In the genomic region with DNA sequence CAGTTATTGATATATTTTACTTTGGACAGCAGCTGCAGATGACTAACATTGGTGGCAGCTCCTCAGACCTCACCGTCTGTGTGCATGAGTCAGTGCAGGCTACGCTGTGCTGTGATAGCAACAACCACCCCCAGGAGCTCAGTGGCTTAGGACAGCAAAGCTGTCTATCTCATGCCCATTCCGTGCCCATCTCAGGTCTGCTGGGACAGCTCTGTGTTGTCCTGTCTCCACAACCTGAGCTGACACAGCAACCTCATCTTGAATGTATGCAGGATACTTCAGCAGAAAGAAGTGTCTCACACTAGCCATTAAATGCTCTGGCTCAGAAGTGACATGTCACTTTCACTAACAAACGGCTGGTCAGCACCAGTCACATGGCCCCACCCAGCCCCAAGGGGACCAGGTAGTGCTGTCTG, we compare ENCODE assay signal across 11 cellular contexts. TPM values are rescaled to one million over a fixed set of nuclear protein-coding genes. Genes with fewer than 3 reads are reported as not detected.
DNase-seq lines count a peak whose midpoint lies in the region; ATAC-seq and TF ChIP-seq lines count a peak whose summit lies in the region.
"Had no signal": no experiment of that assay in that cellular context is flagged by ENCODE, and none has a peak within 500 bp of the region (broad histone marks: within the 10 kb centered on the region; RNA-seq: fewer than 3 reads in every experiment).

No MANE protein-coding gene starts in this region.

- H3K4me3 ChIP-seq in GM23248 (peak overlapping the region; percentile 44), retinal pigment epithelial cell (ENCODE audit: low read length) (no peak overlapping the region)
- H3K4me3 ChIP-seq: tibial nerve had no signal

- H3K79me2 ChIP-seq in GM23248 (ENCODE audit: insufficient read depth): no peaks in the 10 kb centered on the region

- H3K9me2 ChIP-seq in GM23248 (ENCODE audit: insufficient read depth): no peaks in the 10 kb centered on the region

- peaks cover 19% of the 10 kb centered on the region for H3K4me1 ChIP-seq in GM23248 (ENCODE audit: insufficient read depth)
- H3K4me1 ChIP-seq: tibial nerve had no signal

- no peaks in the 10 kb centered on the region for H3K27me3 ChIP-seq in GM23248 (replicated peaks; ENCODE audit: insufficient read depth)
- H3K27me3 ChIP-seq: tibial nerve had no signal

- ATAC-seq in HG02588 (IDR thresholded peaks at IDR 0.05; ENCODE audit: unreplicated experiment): no peak

- TF ChIP-seq CTCF in retinal pigment epithelial cell (conservative IDR thresholded peaks at IDR 0.05; ENCODE audit: low read depth, low read length): no peak

- H3K27ac ChIP-seq in GM23248 (peak overlapping the region; percentile 18; the same call in 1 of the 2 replicates), epithelial cell of prostate (no peak overlapping the region)
- H3K27ac ChIP-seq: tibial nerve had no signal

- DNase-seq in GM23248 (peak; percentile 96), RKO (ENCODE audit: low spot score) (peak; percentile 88), epithelial cell of prostate (ENCODE audit: low read depth, low spot score) (peak; percentile 41), retinal pigment epithelial cell (ENCODE audit: low read depth) (peak; percentile 12), NCI-H1436 (lab: John Stamatoyannopoulos, UW) (no peak), putamen (ENCODE audit: low spot score) (no peak), C1 segment of cervical spinal cord (lab: John Stamatoyannopoulos, UW) (no peak)
- DNase-seq: activated naive CD4-positive, alpha-beta T cell treated with anti-CD3 and anti-CD28 coated beads, Interleukin-2, amount 50 U/mL, for 16 hours; NCI-H1436 treated with DMSO at 0.1 percent for 48 hours had no signal

- H3K4me2 ChIP-seq in GM23248 (ENCODE audit: unreplicated experiment): peak overlapping the region; percentile 90

- no peaks in the 10 kb centered on the region for H3K36me3 ChIP-seq in GM23248 (ENCODE audit: low read depth)
- H3K36me3 ChIP-seq: tibial nerve had no signal

- no peaks in the 10 kb centered on the region for H3K9me3 ChIP-seq in GM23248 (ENCODE audit: low read depth)
- H3K9me3 ChIP-seq: tibial nerve had no signal

- 1 to 5% methylated on average over 4 of the region's 4 CpGs for WGBS in GM23248 (ENCODE audit: low coverage in 1 of 2, low lambda C conversion rate in 2 of 2, missing lambda C conversion rate in 2 of 2), 2 experiments

- in situ Hi-C loops in GM23248 (cut with MboI): no loop called here

- no peaks in the 10 kb centered on the region for H4K20me1 ChIP-seq in GM23248 (ENCODE audit: insufficient read depth)

- H3K9ac ChIP-seq in GM23248: peak overlapping the region; percentile 31; the same call in 1 of the 2 replicates

- no peak overlapping the region for H2AFZ ChIP-seq in GM23248

- H3F3A ChIP-seq in GM23248 (ENCODE audit: insufficient read depth): peaks cover 11% of the 10 kb centered on the region

RNA-seq across cellular contexts. Expression of a gene that starts 47.7 kb away (rescaled TPM):
- total RNA-seq in GM23248 (2014; rRNA removed; shearing (Covaris generic)): not detected in 2 replicates
- polyA plus RNA-seq in GM23248 (2016; fragmentation: Nextera tagmentation; extraction: Ambion mirVana): not detected in 2 replicates
- total RNA-seq: tibial nerve had no signal

Comparison
In these comparisons a context has a peak if more than half of its experiments do, and no peak if none do; other contexts are left out.
1. DNase-seq: peak in GM23248 (single experiment), RKO (single experiment), epithelial cell of prostate (single experiment) and retinal pigment epithelial cell (single experiment); none in NCI-H1436 (single experiment), putamen (single experiment) and C1 segment of cervical spinal cord (0 of 14).